In genomic region chr16:46857261-46857962, GRCh38 we compare ENCODE assay signal across 8 cellular contexts. TPM values are rescaled to one million over a fixed set of nuclear protein-coding genes. Genes with fewer than 3 reads are reported as not detected.
DNase-seq lines count a peak whose midpoint lies in the region; ATAC-seq, FAIRE-seq and TF ChIP-seq lines count a peak whose summit lies in the region.

No MANE protein-coding gene starts in this region.

- WGBS in adrenal gland, 4 donors, result 46 to 53% (median 52%) methylated on average over 7 of the region's 7 CpGs

- H3K4me1 ChIP-seq in adrenal gland (replicated peaks in 1 of 2) (no peaks in the 10 kb centered on the region), thoracic aorta (ENCODE audit: control insufficient read depth in 1 of 2, low read depth in 2 of 2) (peaks cover 0 to 9% of the 10 kb centered on the region in 2 donors)

- no peaks in the 10 kb centered on the region for H3K36me3 ChIP-seq in adrenal gland (replicated peaks in 1 of 2)
- no peaks in the 10 kb centered on the region for H3K36me3 ChIP-seq in thoracic aorta

- in situ Hi-C loops in GM13977 (cut with MboI; ENCODE audit: low pct_unique_long_range_greater_than_20kb, low sequenced_read_pairs, unreplicated experiment), result loop anchor here (5.0 kb wide), 1 partner anchor 65 kb away; no protein-coding TSS in a partner anchor

- H3K9me3 ChIP-seq in adrenal gland (replicated peaks in 1 of 3), result no peaks in the 10 kb centered on the region
- H3K9me3 ChIP-seq in thoracic aorta, result no peaks in the 10 kb centered on the region

- peak; percentile 20 to 61 (median 46) for TF ChIP-seq CTCF in adrenal gland (IDR thresholded peaks at IDR 0.05)
- peak; percentile 64 for TF ChIP-seq CTCF in thoracic aorta (IDR thresholded peaks at IDR 0.05)
- TF ChIP-seq CTCF in GM13977 (IDR thresholded peaks at IDR 0.05; ENCODE audit: extremely low read depth, insufficient read depth, missing control alignments), result no peak

- intact Hi-C loops in adrenal gland (cut with DNase I), result loop anchor here in 1 of 2 donors (10.0 kb wide), 1 partner anchor 1307 kb away; no protein-coding TSS in a partner anchor

- H3K27ac ChIP-seq in adrenal gland, result peak overlapping the region in 2 of 5 donors; percentile 7 to 17
- H3K27ac ChIP-seq in thoracic aorta, result no peak overlapping the region

- no peak for ATAC-seq in thoracic aorta (ENCODE audit: insufficient number of reproducible peaks, low FRiP score, low read depth)
- no peak for ATAC-seq in GM21360 (IDR thresholded peaks at IDR 0.05; ENCODE audit: unreplicated experiment)
- no peak for ATAC-seq in GM18505 (IDR thresholded peaks at IDR 0.05; ENCODE audit: unreplicated experiment)

- no peak overlapping the region for H3K4me3 ChIP-seq in adrenal gland
- H3K4me3 ChIP-seq in thoracic aorta, result no peak overlapping the region

- peak; percentile 69 for FAIRE-seq in islet of Langerhans (lab: Jason Lieb, UNC)

- TF ChIP-seq POLR2A in adrenal gland (IDR thresholded peaks at IDR 0.05) (no peak), GM18505 (IDR thresholded peaks at IDR 0.05; ENCODE audit: borderline replicate concordance, extremely low read depth, insufficient read depth, insufficient read length) (no peak)

- peak; percentile 72 for DNase-seq in GM03348 (ENCODE audit: low spot score)
- DNase-seq in NAMALWA (ENCODE audit: low spot score), result peak; percentile 72
- DNase-seq in adrenal gland, result peak; percentile 24 to 69 (median 53)
- DNase-seq in thoracic aorta (ENCODE audit: low spot score), result no peak
- DNase-seq in GM13977 (ENCODE audit: low spot score), result no peak

- no peaks in the 10 kb centered on the region for H3K27me3 ChIP-seq in adrenal gland
- H3K27me3 ChIP-seq in thoracic aorta (replicated peaks; ENCODE audit: insufficient read depth), result no peaks in the 10 kb centered on the region

RNA-seq across cellular contexts. Expression of gene C16orf87, which starts 26.4 kb away (rescaled TPM):
- total RNA-seq in adrenal gland (10 to 100 TPM in 1 of 8 donors, 1 to 10 TPM in 7; 5.6 to 10.4 (median 7.8) TPM), thoracic aorta (1 to 10 TPM; 6.9 to 8.8 TPM)
- 10 to 100 TPM in 1 of 3 donors, 1 to 10 TPM in 2; 2.3 to 14.4 (median 5.0) TPM for polyA plus RNA-seq in adrenal gland

RNA-seq across cellular contexts. Expression of gene GPT2, which starts 26.8 kb away (rescaled TPM):
- 10 to 100 TPM; 15.1 to 70.8 (median 25.5) TPM for total RNA-seq in adrenal gland
- polyA plus RNA-seq in adrenal gland, result 10 to 100 TPM; 10.9 to 15.9 (median 14.9) TPM
- 1 to 10 TPM; 5.1 to 6.8 TPM for total RNA-seq in thoracic aorta

Comparison
In these comparisons a context has a peak if more than half of its experiments do, and no peak if none do; other contexts are left out.
1. DNase-seq: peak in GM03348 (single experiment), NAMALWA (single experiment) and adrenal gland (7 of 7); none in thoracic aorta (single experiment) and GM13977 (single experiment).